9 cellular contexts compared by ENCODE assay signal in the genomic region with DNA sequence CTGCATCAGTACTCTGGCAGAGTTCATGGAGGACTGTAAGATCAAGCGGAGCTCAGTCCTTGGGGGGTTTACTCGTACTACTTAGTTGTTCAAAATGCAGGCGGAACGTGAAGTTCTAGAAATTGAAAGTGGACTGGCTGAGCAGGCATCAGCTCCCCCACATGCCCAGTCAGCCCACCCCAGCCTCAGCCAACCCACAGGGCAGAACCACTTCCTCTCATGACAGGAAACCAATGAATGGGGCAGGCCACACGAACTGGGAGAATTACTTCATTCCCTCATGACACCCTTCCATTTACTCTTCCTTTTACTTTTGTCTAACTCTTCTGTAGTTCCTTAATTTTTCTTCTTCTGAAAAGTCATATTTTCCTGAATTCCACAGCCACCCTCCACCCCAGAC.
DNase-seq lines count a peak whose midpoint lies in the region; ATAC-seq and TF ChIP-seq lines count a peak whose summit lies in the region.
"Had no signal": no experiment of that assay in that cellular context is flagged by ENCODE, and none has a peak within 500 bp of the region (broad histone marks: within the 10 kb centered on the region; RNA-seq: fewer than 3 reads in every experiment).

No MANE protein-coding gene starts in this region.

- H3K27ac ChIP-seq in heart right ventricle, result peak overlapping the region in 3 of 10 donors; percentile 11 to 49 (median 24)

- no peaks in the 10 kb centered on the region for H3K9me3 ChIP-seq in heart right ventricle

- in situ Hi-C loops in GM13976 (cut with MboI; ENCODE audit: low sequenced_read_pairs, unreplicated experiment), result no loop called here
- in situ Hi-C loops in GM13977 (cut with MboI; ENCODE audit: low pct_unique_long_range_greater_than_20kb, low sequenced_read_pairs, unreplicated experiment), result no loop called here

- TF ChIP-seq POLR2A in NB4 (IDR thresholded peaks at IDR 0.05; ENCODE audit: extremely low read depth, insufficient read length), result no peak

- peak; percentile 87 for DNase-seq in GF-D8 (lab: John Stamatoyannopoulos, UW)
- DNase-seq in NB4 (ENCODE audit: low read depth), result peak; percentile 96
- DNase-seq in heart right ventricle, result peak; percentile 27 to 30
- no peak for DNase-seq in GM13976 (ENCODE audit: low spot score)
- DNase-seq in GM13977 (ENCODE audit: low spot score), result no peak
- DNase-seq in NCI-H2107 treated with DMSO at 0.1 percent for 48 hours (lab: John Stamatoyannopoulos, UW; ENCODE audit: unreplicated experiment), result no peak
- DNase-seq in NCI-H2171 (lab: John Stamatoyannopoulos, UW), result no peak

- H3K36me3 ChIP-seq in heart right ventricle, result peaks cover 0 to 73% (median 11%) of the 10 kb centered on the region in 9 donors

- no peaks in the 10 kb centered on the region for H3K27me3 ChIP-seq in heart right ventricle

- peaks cover 0 to 71% (median 34%) of the 10 kb centered on the region in 9 donors for H3K4me1 ChIP-seq in heart right ventricle

- no peak for TF ChIP-seq CTCF in NB4 (IDR thresholded peaks at IDR 0.05; ENCODE audit: low read depth, low read length)
- TF ChIP-seq CTCF in heart right ventricle (IDR thresholded peaks at IDR 0.05), result no peak
- TF ChIP-seq CTCF in GM13976 (IDR thresholded peaks at IDR 0.05; ENCODE audit: borderline replicate concordance, control extremely low read depth, extremely low read depth, insufficient read depth, missing control alignments), result no peak
- no peak for TF ChIP-seq CTCF in GM13977 (IDR thresholded peaks at IDR 0.05; ENCODE audit: extremely low read depth, insufficient read depth, missing control alignments)

- H3K4me3 ChIP-seq in NB4 (ENCODE audit: low read depth, low read length), result peak overlapping the region; percentile 45
- H3K4me3 ChIP-seq in heart right ventricle, result no peak overlapping the region

- ATAC-seq in GM21423 (IDR thresholded peaks at IDR 0.05; ENCODE audit: unreplicated experiment) (peak; percentile 88), heart right ventricle (peak in 7 of 8 donors; percentile 66 to 88 (median 72))
- ATAC-seq: HCT116 had no signal

- 70 to 73% methylated on average over 5 of the region's 5 CpGs for WGBS in heart right ventricle, 2 donors

- intact Hi-C loops in heart right ventricle (cut with DNase I), result no loop called here

Comparison
In these comparisons a context has a peak if more than half of its experiments do, and no peak if none do; other contexts are left out.
1. DNase-seq: peak in GF-D8 (single experiment), NB4 (single experiment) and heart right ventricle (2 of 2); none in GM13976 (single experiment), GM13977 (single experiment), NCI-H2107 treated with DMSO at 0.1 percent for 48 hours (single experiment) and NCI-H2171 (single experiment).